1 cellular context compared by ENCODE assay signal in the genomic region with DNA sequence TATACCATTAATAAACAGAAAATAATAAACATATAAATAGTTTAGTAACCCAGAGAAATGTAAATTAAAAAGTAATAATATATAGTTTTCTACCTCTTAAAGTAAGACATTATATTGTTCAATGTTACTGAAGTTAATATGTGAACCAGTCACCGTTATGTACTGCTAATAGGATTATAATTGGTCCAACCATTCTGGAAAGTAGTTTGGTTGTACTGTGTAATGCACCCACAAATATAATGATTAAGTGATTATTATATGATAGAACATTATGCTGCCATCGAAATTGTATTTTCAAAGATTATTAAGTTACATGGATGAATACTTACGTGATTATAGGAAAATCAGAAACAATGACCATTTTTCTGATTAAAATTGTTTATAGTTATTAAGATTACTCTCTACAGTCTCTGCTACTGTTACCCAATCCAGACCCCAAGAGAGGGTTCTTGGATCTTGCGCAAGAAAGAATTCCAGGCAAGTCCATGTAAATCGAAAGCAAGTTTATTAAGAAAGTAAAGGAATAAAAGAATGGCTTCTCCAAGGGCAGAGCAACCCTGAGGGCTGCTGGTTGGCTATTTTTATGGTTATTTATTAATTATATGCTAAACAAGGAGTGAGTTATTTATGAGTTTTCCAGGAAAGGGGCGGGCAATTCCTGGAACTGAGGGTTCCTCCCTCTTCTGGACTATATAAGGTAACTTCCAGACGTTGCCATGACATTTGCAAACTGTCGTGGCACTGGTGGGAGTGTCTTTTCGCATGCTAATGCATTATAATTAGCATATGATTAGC.
TF ChIP-seq lines count a peak whose summit lies in the region.

No MANE protein-coding gene starts in this region.

TF ChIP-seq in GM23338, 12 proteins besides CTCF, POLR2A, EP300 and RAD21 (continued from another document):
- TF ChIP-seq, protein P1, sequence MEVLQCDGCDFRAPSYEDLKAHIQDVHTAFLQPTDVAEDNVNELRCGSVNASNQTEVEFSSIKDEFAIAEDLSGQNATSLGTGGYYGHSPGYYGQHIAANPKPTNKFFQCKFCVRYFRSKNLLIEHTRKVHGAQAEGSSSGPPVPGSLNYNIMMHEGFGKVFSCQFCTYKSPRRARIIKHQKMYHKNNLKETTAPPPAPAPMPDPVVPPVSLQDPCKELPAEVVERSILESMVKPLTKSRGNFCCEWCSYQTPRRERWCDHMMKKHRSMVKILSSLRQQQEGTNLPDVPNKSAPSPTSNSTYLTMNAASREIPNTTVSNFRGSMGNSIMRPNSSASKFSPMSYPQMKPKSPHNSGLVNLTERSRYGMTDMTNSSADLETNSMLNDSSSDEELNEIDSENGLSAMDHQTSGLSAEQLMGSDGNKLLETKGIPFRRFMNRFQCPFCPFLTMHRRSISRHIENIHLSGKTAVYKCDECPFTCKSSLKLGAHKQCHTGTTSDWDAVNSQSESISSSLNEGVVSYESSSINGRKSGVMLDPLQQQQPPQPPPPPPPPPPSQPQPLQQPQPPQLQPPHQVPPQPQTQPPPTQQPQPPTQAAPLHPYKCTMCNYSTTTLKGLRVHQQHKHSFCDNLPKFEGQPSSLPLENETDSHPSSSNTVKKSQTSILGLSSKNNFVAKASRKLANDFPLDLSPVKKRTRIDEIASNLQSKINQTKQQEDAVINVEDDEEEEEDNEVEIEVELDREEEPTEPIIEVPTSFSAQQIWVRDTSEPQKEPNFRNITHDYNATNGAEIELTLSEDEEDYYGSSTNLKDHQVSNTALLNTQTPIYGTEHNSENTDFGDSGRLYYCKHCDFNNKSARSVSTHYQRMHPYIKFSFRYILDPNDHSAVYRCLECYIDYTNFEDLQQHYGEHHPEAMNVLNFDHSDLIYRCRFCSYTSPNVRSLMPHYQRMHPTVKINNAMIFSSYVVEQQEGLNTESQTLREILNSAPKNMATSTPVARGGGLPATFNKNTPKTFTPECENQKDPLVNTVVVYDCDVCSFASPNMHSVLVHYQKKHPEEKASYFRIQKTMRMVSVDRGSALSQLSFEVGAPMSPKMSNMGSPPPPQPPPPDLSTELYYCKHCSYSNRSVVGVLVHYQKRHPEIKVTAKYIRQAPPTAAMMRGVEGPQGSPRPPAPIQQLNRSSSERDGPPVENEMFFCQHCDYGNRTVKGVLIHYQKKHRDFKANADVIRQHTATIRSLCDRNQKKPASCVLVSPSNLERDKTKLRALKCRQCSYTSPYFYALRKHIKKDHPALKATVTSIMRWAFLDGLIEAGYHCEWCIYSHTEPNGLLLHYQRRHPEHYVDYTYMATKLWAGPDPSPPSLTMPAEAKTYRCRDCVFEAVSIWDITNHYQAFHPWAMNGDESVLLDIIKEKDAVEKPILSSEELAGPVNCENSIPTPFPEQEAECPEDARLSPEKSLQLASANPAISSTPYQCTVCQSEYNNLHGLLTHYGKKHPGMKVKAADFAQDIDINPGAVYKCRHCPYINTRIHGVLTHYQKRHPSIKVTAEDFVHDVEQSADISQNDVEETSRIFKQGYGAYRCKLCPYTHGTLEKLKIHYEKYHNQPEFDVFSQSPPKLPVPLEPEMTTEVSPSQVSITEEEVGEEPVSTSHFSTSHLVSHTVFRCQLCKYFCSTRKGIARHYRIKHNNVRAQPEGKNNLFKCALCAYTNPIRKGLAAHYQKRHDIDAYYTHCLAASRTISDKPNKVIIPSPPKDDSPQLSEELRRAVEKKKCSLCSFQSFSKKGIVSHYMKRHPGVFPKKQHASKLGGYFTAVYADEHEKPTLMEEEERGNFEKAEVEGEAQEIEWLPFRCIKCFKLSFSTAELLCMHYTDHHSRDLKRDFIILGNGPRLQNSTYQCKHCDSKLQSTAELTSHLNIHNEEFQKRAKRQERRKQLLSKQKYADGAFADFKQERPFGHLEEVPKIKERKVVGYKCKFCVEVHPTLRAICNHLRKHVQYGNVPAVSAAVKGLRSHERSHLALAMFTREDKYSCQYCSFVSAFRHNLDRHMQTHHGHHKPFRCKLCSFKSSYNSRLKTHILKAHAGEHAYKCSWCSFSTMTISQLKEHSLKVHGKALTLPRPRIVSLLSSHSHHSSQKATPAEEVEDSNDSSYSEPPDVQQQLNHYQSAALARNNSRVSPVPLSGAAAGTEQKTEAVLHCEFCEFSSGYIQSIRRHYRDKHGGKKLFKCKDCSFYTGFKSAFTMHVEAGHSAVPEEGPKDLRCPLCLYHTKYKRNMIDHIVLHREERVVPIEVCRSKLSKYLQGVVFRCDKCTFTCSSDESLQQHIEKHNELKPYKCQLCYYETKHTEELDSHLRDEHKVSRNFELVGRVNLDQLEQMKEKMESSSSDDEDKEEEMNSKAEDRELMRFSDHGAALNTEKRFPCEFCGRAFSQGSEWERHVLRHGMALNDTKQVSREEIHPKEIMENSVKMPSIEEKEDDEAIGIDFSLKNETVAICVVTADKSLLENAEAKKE (CRISPR knock-in tag; IDR thresholded peaks at IDR 0.05), result no peak
- no peak for TF ChIP-seq POLR2AphosphoS5 (IDR thresholded peaks at IDR 0.05; ENCODE audit: low read depth)
- no peak for TF ChIP-seq EZH2 (IDR thresholded peaks at IDR 0.05; ENCODE audit: low read depth, unreplicated experiment)
- no peak for TF ChIP-seq EZH2phosphoT487 (IDR thresholded peaks at IDR 0.05; ENCODE audit: unreplicated experiment)
- no peak for TF ChIP-seq STAT1 (IDR thresholded peaks at IDR 0.05; ENCODE audit: unreplicated experiment)
- TF ChIP-seq NANOG (IDR thresholded peaks at IDR 0.05; ENCODE audit: borderline replicate concordance), result no peak
- TF ChIP-seq, protein P2, sequence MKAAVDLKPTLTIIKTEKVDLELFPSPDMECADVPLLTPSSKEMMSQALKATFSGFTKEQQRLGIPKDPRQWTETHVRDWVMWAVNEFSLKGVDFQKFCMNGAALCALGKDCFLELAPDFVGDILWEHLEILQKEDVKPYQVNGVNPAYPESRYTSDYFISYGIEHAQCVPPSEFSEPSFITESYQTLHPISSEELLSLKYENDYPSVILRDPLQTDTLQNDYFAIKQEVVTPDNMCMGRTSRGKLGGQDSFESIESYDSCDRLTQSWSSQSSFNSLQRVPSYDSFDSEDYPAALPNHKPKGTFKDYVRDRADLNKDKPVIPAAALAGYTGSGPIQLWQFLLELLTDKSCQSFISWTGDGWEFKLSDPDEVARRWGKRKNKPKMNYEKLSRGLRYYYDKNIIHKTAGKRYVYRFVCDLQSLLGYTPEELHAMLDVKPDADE (IDR thresholded peaks at IDR 0.05), result no peak
- TF ChIP-seq JUNB (IDR thresholded peaks at IDR 0.05; ENCODE audit: unreplicated experiment), result no peak
- TF ChIP-seq ZNF114 (CRISPR knock-in tag; IDR thresholded peaks at IDR 0.05), result no peak
